ENCODE assay signal across 8 cellular contexts in the genomic region with DNA sequence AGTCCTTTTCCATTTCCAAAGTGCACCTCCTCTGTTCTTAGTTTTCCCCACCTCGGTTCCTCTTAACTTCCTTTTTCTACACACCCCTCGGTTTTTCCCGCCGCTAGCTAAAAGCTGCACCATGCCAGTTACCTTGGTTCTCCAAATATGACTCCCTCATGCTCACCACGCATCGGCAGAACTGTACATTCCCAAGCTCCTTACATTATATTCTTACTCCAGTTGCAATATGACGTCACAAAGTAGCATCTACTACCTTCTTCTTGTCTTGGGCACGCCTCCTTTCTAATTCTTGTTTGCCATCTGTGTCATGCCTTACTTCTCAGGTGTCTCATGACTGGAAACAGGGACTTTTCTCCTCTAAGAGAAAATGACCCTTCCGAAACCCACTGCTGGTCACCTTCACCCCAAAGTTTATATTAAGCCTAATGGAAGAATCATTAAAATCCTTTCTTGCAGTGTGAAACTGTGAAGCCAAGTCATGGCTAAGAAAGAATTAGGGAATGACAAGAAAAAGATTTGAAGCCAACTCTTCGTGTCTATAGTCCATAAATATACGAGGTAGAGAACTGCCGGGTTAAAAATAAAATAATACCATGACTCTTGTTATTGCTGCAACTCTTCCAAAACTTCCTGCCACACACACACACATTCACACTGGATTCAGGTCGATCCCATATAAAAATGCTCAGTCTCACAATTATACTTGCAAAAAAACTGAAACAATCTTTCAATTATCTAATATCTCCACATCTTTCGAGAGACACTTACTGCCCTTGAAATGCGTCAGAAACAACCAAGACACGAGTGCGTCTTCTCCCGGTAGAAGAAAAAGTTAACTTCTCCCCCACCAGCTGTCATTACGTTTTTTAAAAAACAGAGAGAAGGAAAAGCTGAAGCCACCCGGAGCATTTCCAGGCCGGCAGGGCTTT. TPM values are rescaled to one million over a fixed set of nuclear protein-coding genes. Genes with fewer than 3 reads are reported as not detected.
DNase-seq lines count a peak whose midpoint lies in the region; ATAC-seq and TF ChIP-seq lines count a peak whose summit lies in the region.

No MANE protein-coding gene starts in this region.

- H3K9me3 Mint-ChIP-seq in CD4-positive, CD25-positive, alpha-beta regulatory T cell = no peaks in the 10 kb centered on the region
- H3K9me3 Mint-ChIP-seq in activated naive CD8-positive, alpha-beta T cell treated with anti-CD3 and anti-CD28 coated beads, Interleukin-2, amount 50 U/mL, for 24 hours = no peaks in the 10 kb centered on the region

- H3K4me1 Mint-ChIP-seq in CD4-positive, CD25-positive, alpha-beta regulatory T cell = peaks cover 30 to 51% (median 37%) of the 10 kb centered on the region in 4 donors
- H3K4me1 Mint-ChIP-seq in activated naive CD8-positive, alpha-beta T cell treated with anti-CD3 and anti-CD28 coated beads, Interleukin-2, amount 50 U/mL, for 24 hours = peaks cover 57% of the 10 kb centered on the region

- peak; percentile 13 to 55 (median 53) for DNase-seq in CD4-positive, CD25-positive, alpha-beta regulatory T cell
- DNase-seq in KBM-7 = peak; percentile 70
- no peak for DNase-seq in activated naive CD8-positive, alpha-beta T cell treated with anti-CD3 and anti-CD28 coated beads, Interleukin-2, amount 50 U/mL, for 24 hours
- no peak for DNase-seq in thoracic aorta (ENCODE audit: low spot score)
- DNase-seq in HuH-7 (ENCODE audit: low spot score) = no peak

- no peaks in the 10 kb centered on the region for H3K27me3 Mint-ChIP-seq in CD4-positive, CD25-positive, alpha-beta regulatory T cell
- H3K27me3 Mint-ChIP-seq in activated naive CD8-positive, alpha-beta T cell treated with anti-CD3 and anti-CD28 coated beads, Interleukin-2, amount 50 U/mL, for 24 hours = no peaks in the 10 kb centered on the region

- peak overlapping the region; percentile 93 for H3K27ac ChIP-seq in CD4-positive, CD25-positive, alpha-beta regulatory T cell (ENCODE audit: insufficient read depth, low read length, poor library complexity, severe bottlenecking)
- peak overlapping the region; percentile 97 for H3K27ac ChIP-seq in layer of hippocampus (ENCODE audit: low read depth, low read length)
- peak overlapping the region; percentile 90 to 97 for H3K27ac ChIP-seq in thoracic aorta

- peak overlapping the region; percentile 97 for H3K4me3 ChIP-seq in CD4-positive, CD25-positive, alpha-beta regulatory T cell (ENCODE audit: low read depth, low read length)
- peak overlapping the region; percentile 99 for H3K4me3 ChIP-seq in thoracic aorta

- H3K36me3 ChIP-seq in CD4-positive, CD25-positive, alpha-beta regulatory T cell (ENCODE audit: control insufficient read depth, insufficient read depth, low read length) = no peaks in the 10 kb centered on the region
- no peaks in the 10 kb centered on the region for H3K36me3 ChIP-seq in thoracic aorta

- no peaks in the 10 kb centered on the region for H3K9me3 ChIP-seq in CD4-positive, CD25-positive, alpha-beta regulatory T cell (ENCODE audit: control insufficient read depth in 2 of 2, low read length in 2 of 2)
- no peaks in the 10 kb centered on the region for H3K9me3 ChIP-seq in thoracic aorta

- no peak for ATAC-seq in CD4-positive, CD25-positive, alpha-beta regulatory T cell (ENCODE audit: low read depth in 2 of 2)
- ATAC-seq in activated naive CD8-positive, alpha-beta T cell treated with anti-CD3 and anti-CD28 coated beads, Interleukin-2, amount 50 U/mL, for 24 hours = no peak
- no peak for ATAC-seq in thoracic aorta (ENCODE audit: insufficient number of reproducible peaks, low FRiP score, low read depth)
- no peak for ATAC-seq in HG03520 (IDR thresholded peaks at IDR 0.05; ENCODE audit: unreplicated experiment)
- no peak for ATAC-seq in HG03571 (IDR thresholded peaks at IDR 0.05; ENCODE audit: unreplicated experiment)

- H3K4me3 Mint-ChIP-seq in CD4-positive, CD25-positive, alpha-beta regulatory T cell = peak overlapping the region; percentile 93 to 98 (median 96)
- peak overlapping the region; percentile 100 for H3K4me3 Mint-ChIP-seq in activated naive CD8-positive, alpha-beta T cell treated with anti-CD3 and anti-CD28 coated beads, Interleukin-2, amount 50 U/mL, for 24 hours

- H3K27me3 ChIP-seq in CD4-positive, CD25-positive, alpha-beta regulatory T cell (ENCODE audit: control insufficient read depth, insufficient read depth, low read length) = no peaks in the 10 kb centered on the region
- H3K27me3 ChIP-seq in layer of hippocampus (ENCODE audit: control insufficient read depth, insufficient read depth, low read length) (no peaks in the 10 kb centered on the region), thoracic aorta (replicated peaks; ENCODE audit: insufficient read depth) (no peaks in the 10 kb centered on the region)

- TF ChIP-seq CTCF in thoracic aorta (IDR thresholded peaks at IDR 0.05) = no peak

- H3K4me1 ChIP-seq in CD4-positive, CD25-positive, alpha-beta regulatory T cell (ENCODE audit: control insufficient read depth, insufficient read depth, low read length, poor library complexity, severe bottlenecking) = peaks cover 56% of the 10 kb centered on the region
- peaks cover 32 to 43% of the 10 kb centered on the region in 2 donors for H3K4me1 ChIP-seq in thoracic aorta (ENCODE audit: control insufficient read depth in 1 of 2, low read depth in 2 of 2)

- peak overlapping the region; percentile 92 to 98 (median 96) for H3K27ac Mint-ChIP-seq in CD4-positive, CD25-positive, alpha-beta regulatory T cell
- peak overlapping the region; percentile 95 for H3K27ac Mint-ChIP-seq in activated naive CD8-positive, alpha-beta T cell treated with anti-CD3 and anti-CD28 coated beads, Interleukin-2, amount 50 U/mL, for 24 hours

- in situ Hi-C loops in KBM-7 (cut with MboI; ENCODE audit: low pct_unique_long_range_greater_than_20kb, low sequenced_read_pairs) = no loop called here

- peaks cover 9% of the 10 kb centered on the region for H3K36me3 Mint-ChIP-seq in CD4-positive, CD25-positive, alpha-beta regulatory T cell
- peaks cover 17% of the 10 kb centered on the region for H3K36me3 Mint-ChIP-seq in activated naive CD8-positive, alpha-beta T cell treated with anti-CD3 and anti-CD28 coated beads, Interleukin-2, amount 50 U/mL, for 24 hours (ENCODE audit: low read depth)

RNA-seq across cellular contexts. Expression of gene ESYT2, which starts 1.6 kb away (rescaled TPM):
- 115 TPM for total RNA-seq in CD4-positive, CD25-positive, alpha-beta regulatory T cell
- polyA plus RNA-seq in CD4-positive, CD25-positive, alpha-beta regulatory T cell = 10 to 100 TPM; 55.3 to 94.3 (median 64.7) TPM
- total RNA-seq in thoracic aorta = 100 to 1,000 TPM; 196 to 218 TPM

RNA-seq across cellular contexts. Expression of gene DYNC2I1, which starts 28.7 kb away (rescaled TPM):
- total RNA-seq in CD4-positive, CD25-positive, alpha-beta regulatory T cell = 9.6 TPM
- polyA plus RNA-seq in CD4-positive, CD25-positive, alpha-beta regulatory T cell = 10 to 100 TPM in 3 of 4 donors, 1 to 10 TPM in 1; 8.3 to 13.5 (median 12.6) TPM
- total RNA-seq in thoracic aorta = 10 to 100 TPM; 17.1 to 34.0 TPM

Comparison
In these comparisons a context has a peak if more than half of its experiments do, and no peak if none do; other contexts are left out.
1. DNase-seq: peak in CD4-positive, CD25-positive, alpha-beta regulatory T cell (3 of 3) and KBM-7 (single experiment); none in activated naive CD8-positive, alpha-beta T cell treated with anti-CD3 and anti-CD28 coated beads, Interleukin-2, amount 50 U/mL, for 24 hours (single experiment), thoracic aorta (single experiment) and HuH-7 (single experiment).
2. Peak in every context shown above with its lines, with median percentiles within 50 percentile points of each other: H3K27ac ChIP-seq.